In genomic region chr1:40039757-40040510, GRCh38 we compare ENCODE assay signal across 8 cellular contexts. TPM values are rescaled to one million over a fixed set of nuclear protein-coding genes. Genes with fewer than 3 reads are reported as not detected.
DNase-seq lines count a peak whose midpoint lies in the region; ATAC-seq and TF ChIP-seq lines count a peak whose summit lies in the region.

No MANE protein-coding gene starts in this region.

- H3K27me3 ChIP-seq in H9 (ENCODE audit: insufficient read depth, low read length) = no peaks in the 10 kb centered on the region
- H3K27me3 ChIP-seq in Loucy (ENCODE audit: insufficient read depth, low read length, poor library complexity, severe bottlenecking) = peaks cover 5% of the 10 kb centered on the region
- H3K27me3 ChIP-seq in SU-DHL-6 (ENCODE audit: low read length) = no peaks in the 10 kb centered on the region
- H3K27me3 ChIP-seq in heart left ventricle = no peaks in the 10 kb centered on the region
- H3K27me3 ChIP-seq in prostate gland (replicated peaks; ENCODE audit: insufficient read depth) = no peaks in the 10 kb centered on the region
- H3K27me3 ChIP-seq in vagina = no peaks in the 10 kb centered on the region

- H3K4ac ChIP-seq in H9 (ENCODE audit: low read depth, low read length) = peak overlapping the region; percentile 56; the same call in 1 of the 2 replicates

- peak overlapping the region; percentile 42 for H2BK120ac ChIP-seq in H9 (ENCODE audit: low read depth, low read length, poor library complexity, severe bottlenecking)

- TF ChIP-seq CTCF in H9 (conservative IDR thresholded peaks at IDR 0.05) (no peak), Loucy (conservative IDR thresholded peaks at IDR 0.05; ENCODE audit: low read length) (no peak), SU-DHL-6 (IDR thresholded peaks at IDR 0.05; ENCODE audit: insufficient read depth, low read length, poor library complexity, severe bottlenecking) (no peak), heart left ventricle (IDR thresholded peaks at IDR 0.05) (peak in 1 of 12 donors; percentile 0), prostate gland (IDR thresholded peaks at IDR 0.05) (no peak), vagina (IDR thresholded peaks at IDR 0.05) (no peak)

- H3K27ac ChIP-seq in H9 (ENCODE audit: insufficient read length, low read depth, low read length) (peak overlapping the region; percentile 60), SU-DHL-6 (ENCODE audit: low read depth, low read length) (peak overlapping the region; percentile 99), heart left ventricle (peak overlapping the region; percentile 96 to 100 (median 99)), prostate gland (peak overlapping the region; percentile 93 to 98), vagina (peak overlapping the region; percentile 96)

- no peaks in the 10 kb centered on the region; the same call in none of the 2 replicates for H3K4me1 ChIP-seq in H9 (ENCODE audit: insufficient read depth, low read length)
- peaks cover 57% of the 10 kb centered on the region for H3K4me1 ChIP-seq in Loucy (ENCODE audit: insufficient read depth, low read length, poor library complexity, severe bottlenecking)
- H3K4me1 ChIP-seq in heart left ventricle = peaks cover 23 to 84% (median 59%) of the 10 kb centered on the region in 12 donors
- H3K4me1 ChIP-seq in prostate gland (replicated peaks) = peaks cover 17% of the 10 kb centered on the region
- H3K4me1 ChIP-seq in vagina = peaks cover 56% of the 10 kb centered on the region

- peak overlapping the region; percentile 72 to 100 (median 98) for H3K27ac Mint-ChIP-seq in H9
- H3K27ac Mint-ChIP-seq in activated naive CD8-positive, alpha-beta T cell treated with anti-CD3 and anti-CD28 coated beads, Interleukin-2, amount 50 U/mL, for 24 hours = peak overlapping the region; percentile 97

- H4K8ac ChIP-seq in H9 (replicated peaks; ENCODE audit: insufficient read length, low read depth, low read length) = no peak overlapping the region

- H3K4me3 Mint-ChIP-seq in H9 = peak overlapping the region; percentile 94 to 97
- peak overlapping the region; percentile 99 for H3K4me3 Mint-ChIP-seq in activated naive CD8-positive, alpha-beta T cell treated with anti-CD3 and anti-CD28 coated beads, Interleukin-2, amount 50 U/mL, for 24 hours

- H3K9ac ChIP-seq in H9 (ENCODE audit: extremely low read depth, insufficient read length, low read length) = peak overlapping the region; percentile 87
- peak overlapping the region; percentile 99 for H3K9ac ChIP-seq in Loucy (ENCODE audit: low read depth, low read length, poor library complexity, severe bottlenecking)
- peak overlapping the region; percentile 89 for H3K9ac ChIP-seq in SU-DHL-6 (ENCODE audit: low read length)

- H3T11ph ChIP-seq in H9 (ENCODE audit: low read length) = peak overlapping the region; percentile 89

- H3K36me3 Mint-ChIP-seq in H9 (ENCODE audit: insufficient read depth in 1 of 3, low read depth in 3 of 3) = peaks cover 13 to 27% (median 17%) of the 10 kb centered on the region in 3 experiments
- H3K36me3 Mint-ChIP-seq in activated naive CD8-positive, alpha-beta T cell treated with anti-CD3 and anti-CD28 coated beads, Interleukin-2, amount 50 U/mL, for 24 hours (ENCODE audit: low read depth) = peaks cover 37% of the 10 kb centered on the region

- H3K4me2 ChIP-seq in H9 (ENCODE audit: insufficient read depth, insufficient read length, low read length) (peak overlapping the region; percentile 90), Loucy (ENCODE audit: low read depth, low read length, poor library complexity, severe bottlenecking) (peak overlapping the region; percentile 88), SU-DHL-6 (ENCODE audit: low read depth, low read length, poor library complexity, severe bottlenecking) (peak overlapping the region; percentile 97)

- no CpG with 5 or more reads among the region's 52 CpGs for WGBS in H9 (ENCODE audit: extremely low coverage, insufficient read length, low lambda C conversion rate)
- WGBS in heart left ventricle, 4 donors = 0 to 1% (median 1%) methylated on average over 25 to 52 of the region's 52 CpGs
- WGBS in prostate gland = under 1% methylated on average over 52 of the region's 52 CpGs

- DNase-seq in H9 (peak; percentile 83), heart left ventricle (peak; percentile 89 to 95 (median 93)), prostate gland (ENCODE audit: low spot score) (peak; percentile 84), vagina (ENCODE audit: extremely low spot score in 2 of 2) (peak in 1 of 2 donors; percentile 95)
- peak; percentile 83 for DNase-seq in activated naive CD8-positive, alpha-beta T cell treated with anti-CD3 and anti-CD28 coated beads, Interleukin-2, amount 50 U/mL, for 24 hours

- intact Hi-C loops in heart left ventricle (cut with DNase I) = loop anchor here in 3 of 10 donors (2.0 to 10.0 kb wide), 2 partner anchors 19 to 65 kb away; no protein-coding TSS in a partner anchor
- intact Hi-C loops in prostate gland (cut with DNase I) = no loop called here
- intact Hi-C loops in vagina (cut with DNase I) = no loop called here

- no peak overlapping the region for H2BK12ac ChIP-seq in H9 (ENCODE audit: insufficient read length, low read depth, low read length)

- no peak overlapping the region for H2AK5ac ChIP-seq in H9 (ENCODE audit: insufficient read length, low read length)

- no peak overlapping the region for H2BK15ac ChIP-seq in H9 (ENCODE audit: low read depth, low read length)

- H3K36me3 ChIP-seq in Loucy (ENCODE audit: insufficient read depth, low read length) (no peaks in the 10 kb centered on the region), SU-DHL-6 (ENCODE audit: low read length) (peaks cover 5% of the 10 kb centered on the region; the same call in 1 of the 2 replicates), heart left ventricle (peaks cover 0 to 14% (median 4%) of the 10 kb centered on the region in 9 donors), prostate gland (no peaks in the 10 kb centered on the region), vagina (no peaks in the 10 kb centered on the region)

- TF ChIP-seq POLR2A in heart left ventricle (IDR thresholded peaks at IDR 0.05) (peak; percentile 94 to 96), prostate gland (IDR thresholded peaks at IDR 0.05) (peak; percentile 94), vagina (IDR thresholded peaks at IDR 0.05) (peak in 1 of 2 donors; percentile 96)

- H3K27me3 Mint-ChIP-seq in H9 (ENCODE audit: low read depth) = no peaks in the 10 kb centered on the region
- H3K27me3 Mint-ChIP-seq in activated naive CD8-positive, alpha-beta T cell treated with anti-CD3 and anti-CD28 coated beads, Interleukin-2, amount 50 U/mL, for 24 hours = no peaks in the 10 kb centered on the region

- H3K4me1 Mint-ChIP-seq in H9 = peaks cover 15 to 23% of the 10 kb centered on the region in 2 experiments
- peaks cover 72% of the 10 kb centered on the region for H3K4me1 Mint-ChIP-seq in activated naive CD8-positive, alpha-beta T cell treated with anti-CD3 and anti-CD28 coated beads, Interleukin-2, amount 50 U/mL, for 24 hours

- H3K79me1 ChIP-seq in H9 (ENCODE audit: insufficient read depth, low read depth, low read length, poor library complexity, severe bottlenecking) = peaks cover 8% of the 10 kb centered on the region

- H3K23me2 ChIP-seq in H9 (ENCODE audit: insufficient read length, low read depth, low read length, poor library complexity, severe bottlenecking) = peaks cover 14% of the 10 kb centered on the region

- H3K4me3 ChIP-seq in GM08714 (ENCODE audit: low read length) (peak overlapping the region; percentile 68), Loucy (ENCODE audit: low read length, poor library complexity, severe bottlenecking) (peak overlapping the region; percentile 97), SU-DHL-6 (ENCODE audit: insufficient read depth, low read length, poor library complexity, severe bottlenecking) (peak overlapping the region; percentile 77), heart left ventricle (peak overlapping the region; percentile 72 to 100 (median 94)), prostate gland (peak overlapping the region; percentile 69 to 83), vagina (peak overlapping the region; percentile 69 to 72)

- H3K9me3 ChIP-seq in H9 (ENCODE audit: control insufficient read depth, low read depth, low read length) (no peaks in the 10 kb centered on the region), Loucy (ENCODE audit: insufficient read depth, low read depth, low read length) (no peaks in the 10 kb centered on the region), SU-DHL-6 (ENCODE audit: insufficient read depth, low read length) (no peaks in the 10 kb centered on the region), heart left ventricle (no peaks in the 10 kb centered on the region), prostate gland (no peaks in the 10 kb centered on the region), vagina (no peaks in the 10 kb centered on the region)

- H3K79me2 ChIP-seq in H9 (ENCODE audit: insufficient read depth, low read length) (peaks cover 22% of the 10 kb centered on the region), Loucy (ENCODE audit: insufficient read depth, low read length) (peaks cover 44% of the 10 kb centered on the region), SU-DHL-6 (ENCODE audit: insufficient read depth, low read length) (peaks cover 42% of the 10 kb centered on the region)

- no peaks in the 10 kb centered on the region for H4K20me1 ChIP-seq in H9 (ENCODE audit: control insufficient read depth, insufficient read depth, insufficient read length)
- peaks cover 34% of the 10 kb centered on the region for H4K20me1 ChIP-seq in Loucy (ENCODE audit: insufficient read depth, low read length, poor library complexity, severe bottlenecking)
- no peaks in the 10 kb centered on the region; the same call in 1 of the 2 replicates for H4K20me1 ChIP-seq in SU-DHL-6 (ENCODE audit: low read depth, low read length)

- ATAC-seq in activated naive CD8-positive, alpha-beta T cell treated with anti-CD3 and anti-CD28 coated beads, Interleukin-2, amount 50 U/mL, for 24 hours = peak; percentile 64
- ATAC-seq in heart left ventricle = peak; percentile 72 to 83 (median 80)

- H3K14ac ChIP-seq in H9 (ENCODE audit: insufficient read depth, low read length) = peak overlapping the region; percentile 98

- H3F3A ChIP-seq in Loucy (ENCODE audit: low read depth) (peaks cover 13% of the 10 kb centered on the region), SU-DHL-6 (ENCODE audit: insufficient read depth) (peaks cover 24% of the 10 kb centered on the region)

- H3K9me2 ChIP-seq in Loucy (replicated peaks; ENCODE audit: low read depth, low read length) (no peaks in the 10 kb centered on the region), SU-DHL-6 (replicated peaks; ENCODE audit: insufficient read depth, low read length) (no peaks in the 10 kb centered on the region)

- H2BK20ac ChIP-seq in H9 (ENCODE audit: low read depth, low read length, poor library complexity, severe bottlenecking) = no peak overlapping the region

- no peak overlapping the region for H2AFZ ChIP-seq in H9 (ENCODE audit: low read length)
- H2AFZ ChIP-seq in Loucy (ENCODE audit: low read length) = peak overlapping the region; percentile 88
- H2AFZ ChIP-seq in SU-DHL-6 (ENCODE audit: low read depth, low read length, severe bottlenecking) = peak overlapping the region; percentile 73

- peak overlapping the region; percentile 18 for H4K5ac ChIP-seq in H9 (ENCODE audit: insufficient read length, low read depth, low read length)

- H3K56ac ChIP-seq in H9 (ENCODE audit: insufficient read length, low read depth, low read length) = no peak overlapping the region

- peak overlapping the region; percentile 98 for H3K18ac ChIP-seq in H9 (ENCODE audit: insufficient read length, low read depth, low read length)

- no peak overlapping the region for H3K23ac ChIP-seq in H9 (ENCODE audit: insufficient read length, low read depth, low read length)

- H3K9me3 Mint-ChIP-seq in H9 = no peaks in the 10 kb centered on the region
- H3K9me3 Mint-ChIP-seq in activated naive CD8-positive, alpha-beta T cell treated with anti-CD3 and anti-CD28 coated beads, Interleukin-2, amount 50 U/mL, for 24 hours = no peaks in the 10 kb centered on the region

- no peak overlapping the region for H4K91ac ChIP-seq in H9 (ENCODE audit: insufficient read length, low read depth, low read length)

- H2BK5ac ChIP-seq in H9 (ENCODE audit: insufficient read length, low read length) = peak overlapping the region; percentile 42

RNA-seq across cellular contexts. Expression of gene CAP1, which starts 0.6 kb away (rescaled TPM):
- total RNA-seq in H9 (2021) = 255 and 268 TPM in 2 replicates
- 100 to 1,000 TPM in 3 of 9 donors, 10 to 100 TPM in 6; 52.1 to 249 (median 69.9) TPM for total RNA-seq in heart left ventricle
- polyA plus RNA-seq in heart left ventricle = 100 to 1,000 TPM in 1 of 2 donors, 10 to 100 TPM in 1; 23.8 to 118 TPM
- 100 to 1,000 TPM; 128 to 187 TPM for total RNA-seq in prostate gland
- total RNA-seq in vagina = 206 TPM

RNA-seq across cellular contexts. Expression of gene PPT1, which starts 57.1 kb away (rescaled TPM):
- total RNA-seq in H9 (2021) = 104 and 109 TPM in 2 replicates
- total RNA-seq in heart left ventricle = 100 to 1,000 TPM in 1 of 9 donors, 10 to 100 TPM in 8; 22.8 to 106 (median 38.6) TPM
- polyA plus RNA-seq in heart left ventricle = 10 to 100 TPM; 32.0 to 47.9 TPM
- total RNA-seq in prostate gland = 100 to 1,000 TPM in 1 of 2 donors, 10 to 100 TPM in 1; 86.2 to 126 TPM
- total RNA-seq in vagina = 58.7 TPM
